In the genomic region with DNA sequence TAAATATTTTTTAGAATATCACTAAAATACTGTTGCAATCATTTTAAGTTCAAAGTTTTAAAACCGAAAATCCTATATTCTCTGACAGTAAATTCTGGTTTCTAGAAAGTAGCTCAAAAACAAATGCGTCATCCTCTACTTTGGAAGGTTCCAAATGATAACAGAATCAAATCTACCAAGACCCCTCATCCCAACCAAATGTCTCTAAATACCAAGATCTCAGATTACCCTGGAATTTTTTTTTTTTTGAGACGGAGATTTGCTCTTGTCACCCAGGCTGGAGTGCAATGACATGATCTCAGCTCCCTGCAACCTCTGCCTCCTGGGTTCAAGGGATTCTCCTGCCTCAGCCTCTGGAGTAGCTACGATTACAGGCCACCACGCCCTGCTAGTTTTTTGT, we compare ENCODE assay signal across 18 cellular contexts.
"Had no signal": no experiment of that assay in that cellular context is flagged by ENCODE, and none has a peak within 500 bp of the region (broad histone marks: within the 10 kb centered on the region; RNA-seq: fewer than 3 reads in every experiment).

No MANE protein-coding gene starts in this region.

- H3K9me3 ChIP-seq: lower lobe of right lung, mucosa of descending colon, suprapubic skin, upper lobe of left lung had no signal

- H3K27ac Mint-ChIP-seq: activated T-cell treated with anti-CD3 and anti-CD28 coated beads, Interleukin-2, amount 50 U/mL, for 72 hours had no signal

- H3K36me3 ChIP-seq: lower lobe of right lung, suprapubic skin, upper lobe of left lung had no signal

- H3K36me3 Mint-ChIP-seq: natural killer cell treated with Interleukin-12 subunit alpha and Interleukin-12 subunit beta and Interleukin-15 and Interleukin-18, amount 100 ng/mL, for 72 hours had no signal

- H3K4me3 ChIP-seq: lower lobe of right lung, mucosa of descending colon, suprapubic skin, upper lobe of left lung had no signal

- H3K9me3 Mint-ChIP-seq: activated T-cell treated with anti-CD3 and anti-CD28 coated beads, Interleukin-2, amount 50 U/mL, for 72 hours; natural killer cell treated with Interleukin-12 subunit alpha and Interleukin-12 subunit beta and Interleukin-15 and Interleukin-18, amount 100 ng/mL, for 72 hours; T-helper 2 cell treated with Interferon-gamma antibody and Interleukin-4, amounts not matched to agents 5 μg/mL and 100 μg/mL, for 36 hours had no signal

- H3K27ac ChIP-seq: lower lobe of right lung, upper lobe of left lung had no signal

- DNase-seq: activated CD4-positive, alpha-beta T cell treated with anti-CD3 and anti-CD28 coated beads, Interleukin-2, amount 50 U/mL, for 4 hours; activated naive CD4-positive, alpha-beta T cell treated with Interleukin-2 at 50 U/mL for 16 hours; activated T-cell treated with anti-CD3 and anti-CD28 coated beads, Interleukin-2, amount 50 U/mL, for 72 hours; amygdala; cerebellar nuclear complex; glutamatergic neuron; left cardiac atrium; lower lobe of right lung; mucosa of descending colon; nucleus accumbens; right cardiac atrium; stimulated activated naive CD4-positive, alpha-beta T cell; upper lobe of left lung had no signal

- ATAC-seq: activated CD4-positive, CD25-positive, alpha-beta regulatory T cell treated with anti-CD3 and anti-CD28 coated beads, Interleukin-2, amount 50 U/mL, for 24 hours; activated T-cell treated with anti-CD3 and anti-CD28 coated beads, Interleukin-2, amount 50 U/mL, for 72 hours; esophagus mucosa; left cardiac atrium; lower lobe of right lung; mucosa of descending colon; natural killer cell treated with Interleukin-12 subunit alpha and Interleukin-12 subunit beta and Interleukin-15 and Interleukin-18, amount 100 ng/mL, for 72 hours had no signal

- H3K27me3 Mint-ChIP-seq: natural killer cell treated with Interleukin-12 subunit alpha and Interleukin-12 subunit beta and Interleukin-15 and Interleukin-18, amount 100 ng/mL, for 72 hours had no signal

- H3K4me3 Mint-ChIP-seq: natural killer cell treated with Interleukin-12 subunit alpha and Interleukin-12 subunit beta and Interleukin-15 and Interleukin-18, amount 100 ng/mL, for 72 hours; T-helper 2 cell treated with Interferon-gamma antibody and Interleukin-4, amounts not matched to agents 5 μg/mL and 100 μg/mL, for 36 hours had no signal
